Comparison of ENCODE assay signal across 1 cellular context in genomic region chr12:42161529-42161928, GRCh38.
TF ChIP-seq lines count a peak whose summit lies in the region.

No MANE protein-coding gene starts in this region.

TF ChIP-seq in WTC11, 78 proteins besides CTCF, POLR2A, EP300 and RAD21 (continued from another document):
- no peak for TF ChIP-seq E2F1 (CRISPR knock-in tag; IDR thresholded peaks at IDR 0.05)
- TF ChIP-seq ZNF423 (CRISPR knock-in tag; IDR thresholded peaks at IDR 0.05): no peak
- TF ChIP-seq, protein P1, sequence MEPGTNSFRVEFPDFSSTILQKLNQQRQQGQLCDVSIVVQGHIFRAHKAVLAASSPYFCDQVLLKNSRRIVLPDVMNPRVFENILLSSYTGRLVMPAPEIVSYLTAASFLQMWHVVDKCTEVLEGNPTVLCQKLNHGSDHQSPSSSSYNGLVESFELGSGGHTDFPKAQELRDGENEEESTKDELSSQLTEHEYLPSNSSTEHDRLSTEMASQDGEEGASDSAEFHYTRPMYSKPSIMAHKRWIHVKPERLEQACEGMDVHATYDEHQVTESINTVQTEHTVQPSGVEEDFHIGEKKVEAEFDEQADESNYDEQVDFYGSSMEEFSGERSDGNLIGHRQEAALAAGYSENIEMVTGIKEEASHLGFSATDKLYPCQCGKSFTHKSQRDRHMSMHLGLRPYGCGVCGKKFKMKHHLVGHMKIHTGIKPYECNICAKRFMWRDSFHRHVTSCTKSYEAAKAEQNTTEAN (CRISPR knock-in tag; IDR thresholded peaks at IDR 0.05): no peak
- TF ChIP-seq IRF1 (CRISPR knock-in tag; IDR thresholded peaks at IDR 0.05): no peak
- TF ChIP-seq, protein P2, sequence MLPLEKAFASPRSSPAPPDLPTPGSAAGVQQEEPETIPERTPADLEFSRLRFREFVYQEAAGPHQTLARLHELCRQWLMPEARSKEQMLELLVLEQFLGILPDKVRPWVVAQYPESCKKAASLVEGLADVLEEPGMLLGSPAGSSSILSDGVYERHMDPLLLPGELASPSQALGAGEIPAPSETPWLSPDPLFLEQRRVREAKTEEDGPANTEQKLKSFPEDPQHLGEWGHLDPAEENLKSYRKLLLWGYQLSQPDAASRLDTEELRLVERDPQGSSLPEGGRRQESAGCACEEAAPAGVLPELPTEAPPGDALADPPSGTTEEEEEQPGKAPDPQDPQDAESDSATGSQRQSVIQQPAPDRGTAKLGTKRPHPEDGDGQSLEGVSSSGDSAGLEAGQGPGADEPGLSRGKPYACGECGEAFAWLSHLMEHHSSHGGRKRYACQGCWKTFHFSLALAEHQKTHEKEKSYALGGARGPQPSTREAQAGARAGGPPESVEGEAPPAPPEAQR (CRISPR knock-in tag; IDR thresholded peaks at IDR 0.05): no peak
